ENCODE assay signal across 11 cellular contexts in the genomic region with DNA sequence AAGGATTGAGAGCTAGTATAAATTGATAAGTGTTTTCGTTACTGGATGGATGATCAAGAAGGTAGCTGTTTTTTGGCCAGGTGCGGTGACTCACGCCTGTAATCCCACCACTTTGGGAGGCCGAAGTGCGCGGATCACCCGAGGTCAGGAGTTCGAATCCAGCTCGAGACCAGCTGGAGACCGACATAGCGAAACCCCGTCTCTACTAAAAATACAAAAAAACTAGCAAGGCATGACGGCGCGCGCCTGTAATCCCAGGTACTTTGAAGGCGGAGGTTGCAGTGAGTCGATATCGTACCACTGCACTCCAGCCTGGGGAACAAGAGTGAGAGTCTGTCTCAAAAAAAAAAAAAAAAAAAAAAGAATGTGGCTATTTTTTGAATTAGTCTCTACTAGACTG. TPM values are rescaled to one million over a fixed set of nuclear protein-coding genes. Genes with fewer than 3 reads are reported as not detected.
DNase-seq lines count a peak whose midpoint lies in the region; ATAC-seq, FAIRE-seq and TF ChIP-seq lines count a peak whose summit lies in the region.
"Had no signal": no experiment of that assay in that cellular context is flagged by ENCODE, and none has a peak within 500 bp of the region (broad histone marks: within the 10 kb centered on the region; RNA-seq: fewer than 3 reads in every experiment).

No MANE protein-coding gene starts in this region.

- TF ChIP-seq CTCF in A549 (IDR thresholded peaks at IDR 0.05) (no peak), DOHH2 (IDR thresholded peaks at IDR 0.05; ENCODE audit: low read depth, low read length, poor library complexity, severe bottlenecking) (no peak), lower lobe of right lung (IDR thresholded peaks at IDR 0.05) (no peak)

- TF ChIP-seq EP300 in A549 (IDR thresholded peaks at IDR 0.05): no peak

- peaks cover 19% of the 10 kb centered on the region for H3F3A ChIP-seq in DOHH2 (ENCODE audit: control insufficient read depth, insufficient read depth)

- H3K9me3 Mint-ChIP-seq in activated T-helper 17 cell treated with anti-CD3 and anti-CD28 coated beads, Interleukin-2, amount 50 U/mL, for 72 hours: no peaks in the 10 kb centered on the region

- H3K9me2 ChIP-seq in DOHH2 (replicated peaks; ENCODE audit: control insufficient read depth, low read length): no peaks in the 10 kb centered on the region

- no peak for TF ChIP-seq POLR2A in A549 (IDR thresholded peaks at IDR 0.05; ENCODE audit: low read length)

- intact Hi-C loops in lower lobe of right lung (cut with DNase I): no loop called here

- no peaks in the 10 kb centered on the region for H3K27me3 ChIP-seq in DOHH2 (ENCODE audit: control insufficient read depth, low read length)
- no peaks in the 10 kb centered on the region for H3K27me3 ChIP-seq in lower lobe of right lung (ENCODE audit: low read depth)
- H3K27me3 ChIP-seq: left lung had no signal

- no peaks in the 10 kb centered on the region for H4K20me1 ChIP-seq in DOHH2 (ENCODE audit: control insufficient read depth, insufficient read depth, low read depth, low read length)

- H3K27ac ChIP-seq in A549 (peak overlapping the region; percentile 97 to 99; a peak in 5 of 6 replicates), DOHH2 (ENCODE audit: low read depth, low read length) (peak overlapping the region; percentile 99), lower lobe of right lung (no peak overlapping the region)

- H3K27ac Mint-ChIP-seq in activated T-helper 17 cell treated with anti-CD3 and anti-CD28 coated beads, Interleukin-2, amount 50 U/mL, for 72 hours: peak overlapping the region; percentile 97

- H3K4me1 ChIP-seq in A549 (0 out of 3 replicates have a peak, but pooled peaks cover 9% of the 10 kb centered on the region), DOHH2 (ENCODE audit: control insufficient read depth, low read length) (peaks cover 36% of the 10 kb centered on the region), lower lobe of right lung (peaks cover 10% of the 10 kb centered on the region)

- no peak for TF ChIP-seq RAD21 in A549 (conservative IDR thresholded peaks at IDR 0.05 in 1 of 2, IDR thresholded peaks at IDR 0.05 in 1 of 2)

- DNase-seq in A549 (ENCODE audit: low read depth in 1 of 2, low spot score in 1 of 2) (no peak), lower lobe of right lung (no peak), NCI-H345 treated with DMSO at 0.1 percent for 48 hours (lab: John Stamatoyannopoulos, UW; ENCODE audit: unreplicated experiment) (no peak), GM19238 (ENCODE audit: insufficient read length, low spot score) (no peak)
- DNase-seq: central memory CD4-positive, alpha-beta T cell; Kasumi-1 had no signal

- no peaks in the 10 kb centered on the region for H3K27me3 Mint-ChIP-seq in activated T-helper 17 cell treated with anti-CD3 and anti-CD28 coated beads, Interleukin-2, amount 50 U/mL, for 72 hours

- no peak for ATAC-seq in A549
- no peak for ATAC-seq in activated T-helper 17 cell treated with anti-CD3 and anti-CD28 coated beads, Interleukin-2, amount 50 U/mL, for 72 hours (replicated peaks)
- no peak for ATAC-seq in lower lobe of right lung
- no peak for ATAC-seq in HG02759 (IDR thresholded peaks at IDR 0.05; ENCODE audit: unreplicated experiment)
- ATAC-seq in GM21515 (IDR thresholded peaks at IDR 0.05; ENCODE audit: unreplicated experiment): no peak
- ATAC-seq: left lung had no signal

- peak overlapping the region; percentile 84 for H3K4me2 ChIP-seq in A549
- peak overlapping the region; percentile 88 for H3K4me2 ChIP-seq in DOHH2 (ENCODE audit: low read length)

- peaks cover 26% of the 10 kb centered on the region for H3K36me3 Mint-ChIP-seq in activated T-helper 17 cell treated with anti-CD3 and anti-CD28 coated beads, Interleukin-2, amount 50 U/mL, for 72 hours (ENCODE audit: low read depth)

- H3K4me1 Mint-ChIP-seq in activated T-helper 17 cell treated with anti-CD3 and anti-CD28 coated beads, Interleukin-2, amount 50 U/mL, for 72 hours: peaks cover 10% of the 10 kb centered on the region

- H3K9me3 ChIP-seq in A549 (no peaks in the 10 kb centered on the region), DOHH2 (ENCODE audit: control insufficient read depth, insufficient read depth, low read length) (no peaks in the 10 kb centered on the region), lower lobe of right lung (no peaks in the 10 kb centered on the region)
- H3K9me3 ChIP-seq: left lung had no signal

- H3K36me3 ChIP-seq in DOHH2 (ENCODE audit: control insufficient read depth, low read length) (peaks cover 27% of the 10 kb centered on the region), lower lobe of right lung (no peaks in the 10 kb centered on the region)
- H3K36me3 ChIP-seq: left lung had no signal

- H3K4me3 Mint-ChIP-seq in activated T-helper 17 cell treated with anti-CD3 and anti-CD28 coated beads, Interleukin-2, amount 50 U/mL, for 72 hours: peak overlapping the region; percentile 93

- FAIRE-seq in A549 (lab: Jason Lieb, UNC): no peak

- POLR2A ChIA-PET in A549 (lab: Yijun Ruan, JAX): no interaction called here

- under 1% methylated on average over 19 of the region's 19 CpGs for WGBS in A549 (ENCODE audit: missing lambda C conversion rate)

- H3K4me3 ChIP-seq in A549 (peak overlapping the region; percentile 64), DOHH2 (ENCODE audit: low read length) (peak overlapping the region; percentile 90), lower lobe of right lung (peak overlapping the region; percentile 61)

- CTCF ChIA-PET in A549 (lab: Yijun Ruan, JAX): no interaction called here

- H3K79me2 ChIP-seq in DOHH2 (ENCODE audit: control insufficient read depth, low read length): peaks cover 79% of the 10 kb centered on the region

TF ChIP-seq in A549, 52 proteins besides CTCF, POLR2A, EP300 and RAD21:
- no peak for TF ChIP-seq MAFK (IDR thresholded peaks at IDR 0.05; ENCODE audit: partially characterized antibody)
- no peak for TF ChIP-seq SREBF2 (IDR thresholded peaks at IDR 0.05)
- TF ChIP-seq HDAC2 (IDR thresholded peaks at IDR 0.05): no peak
- no peak for TF ChIP-seq JUNB (IDR thresholded peaks at IDR 0.05)
- TF ChIP-seq BHLHE40 (IDR thresholded peaks at IDR 0.05; ENCODE audit: low read depth, low read length): no peak
- no peak for TF ChIP-seq NR3C1 (IDR thresholded peaks at IDR 0.05)
- no peak for TF ChIP-seq KDM5A (IDR thresholded peaks at IDR 0.05)
- TF ChIP-seq, protein P1, sequence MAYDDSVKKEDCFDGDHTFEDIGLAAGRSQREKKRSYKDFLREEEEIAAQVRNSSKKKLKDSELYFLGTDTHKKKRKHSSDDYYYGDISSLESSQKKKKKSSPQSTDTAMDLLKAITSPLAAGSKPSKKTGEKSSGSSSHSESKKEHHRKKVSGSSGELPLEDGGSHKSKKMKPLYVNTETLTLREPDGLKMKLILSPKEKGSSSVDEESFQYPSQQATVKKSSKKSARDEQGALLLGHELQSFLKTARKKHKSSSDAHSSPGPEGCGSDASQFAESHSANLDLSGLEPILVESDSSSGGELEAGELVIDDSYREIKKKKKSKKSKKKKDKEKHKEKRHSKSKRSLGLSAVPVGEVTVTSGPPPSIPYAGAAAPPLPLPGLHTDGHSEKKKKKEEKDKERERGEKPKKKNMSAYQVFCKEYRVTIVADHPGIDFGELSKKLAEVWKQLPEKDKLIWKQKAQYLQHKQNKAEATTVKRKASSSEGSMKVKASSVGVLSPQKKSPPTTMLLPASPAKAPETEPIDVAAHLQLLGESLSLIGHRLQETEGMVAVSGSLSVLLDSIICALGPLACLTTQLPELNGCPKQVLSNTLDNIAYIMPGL (CRISPR knock-in tag; IDR thresholded peaks at IDR 0.05; ENCODE audit: borderline replicate concordance): no peak
- TF ChIP-seq FOSB (CRISPR knock-in tag; IDR thresholded peaks at IDR 0.05): no peak
- TF ChIP-seq RFX5 (IDR thresholded peaks at IDR 0.05): no peak

RNA-seq across cellular contexts. Expression of a gene that starts 2.0 kb away (rescaled TPM):
- polyA plus RNA-seq in A549 (2011; rRNA removed): 8.6 and 11.3 TPM in 2 replicates
- 1.5 and 2.1 TPM in 2 replicates for polyA plus RNA-seq in A549 (2012; cell fraction: cytosol; rRNA removed)
- polyA plus RNA-seq in A549 (2012; cell fraction: nucleus; rRNA removed): 1.7 TPM in 2 replicates
- 3.0 to 3.2 TPM (median 3.1 TPM) in 3 replicates for polyA plus RNA-seq in A549 (2017; fragmentation: RNase III; extraction: RNeasy Plus Mini Kit Qiagen cat#74134 plus additional on column Dnase treatment)
- 11.5 and 12.8 TPM in 2 replicates for polyA minus RNA-seq in A549 (2011; rRNA and poly(A)+ RNA removed)
- 10 to 100 TPM; 14.0 to 19.1 TPM for total RNA-seq in activated T-helper 17 cell treated with anti-CD3 and anti-CD28 coated beads, Interleukin-2, amount 50 U/mL, for 72 hours
- total RNA-seq in lower lobe of right lung: 21.2 TPM
